ENCODE assay signal across 27 cellular contexts in the genomic region with DNA sequence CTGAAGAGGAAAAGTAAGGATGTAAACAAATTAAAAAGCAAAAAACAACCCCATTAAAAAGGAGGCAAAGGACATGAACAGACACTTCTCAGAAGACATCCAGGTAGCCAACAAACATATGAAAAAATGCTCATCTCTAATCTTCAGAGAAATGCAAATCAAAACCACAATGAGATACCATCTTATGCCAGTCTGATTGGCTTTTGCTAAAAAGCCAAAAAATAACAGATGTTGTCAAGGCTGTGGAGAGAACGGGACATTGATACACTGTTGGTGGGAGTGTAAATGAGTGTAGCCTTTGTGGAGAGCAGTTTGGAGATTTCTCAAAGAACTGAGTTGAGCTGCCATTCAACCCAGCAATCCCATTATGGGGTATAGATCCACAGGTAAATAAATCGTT. TPM values are rescaled to one million over a fixed set of nuclear protein-coding genes. Genes with fewer than 3 reads are reported as not detected.
"Had no signal": no experiment of that assay in that cellular context is flagged by ENCODE, and none has a peak within 500 bp of the region (broad histone marks: within the 10 kb centered on the region; RNA-seq: fewer than 3 reads in every experiment).

No MANE protein-coding gene starts in this region.

- H3K9ac ChIP-seq: neural progenitor cell, parathyroid adenoma had no signal

- H3K4me1 ChIP-seq: parathyroid adenoma, right lobe of liver, sigmoid colon, stomach, thyroid gland, tibial nerve, upper lobe of left lung, vagina had no signal

- ATAC-seq: natural killer cell; psoas muscle; right cardiac atrium; right lobe of liver; stimulated activated effector memory CD8-positive, alpha-beta T cell treated with anti-CD3 and anti-CD28 coated beads, Interleukin-12 subunit alpha, Interleukin-12 subunit beta, amount 100 ng/mL, for 72 hours; stimulated activated naive B cell treated with anti-CD40 and anti-IgM and Interleukin-4, amounts not matched to agents 10 μg/mL and 1 μg/mL and 100 μg/mL, for 72 hours had no signal

- H3K4me2 ChIP-seq: neural progenitor cell had no signal

- H3K4me3 ChIP-seq: neural progenitor cell, ovary, psoas muscle, right lobe of liver, sigmoid colon, stomach, thoracic aorta, thyroid gland, tibial nerve, upper lobe of left lung, vagina had no signal

- H3K79me2 ChIP-seq: parathyroid adenoma had no signal

- H3K9me3 ChIP-seq: neutrophil, ovary, psoas muscle, right lobe of liver, thyroid gland, vagina had no signal

- H2AFZ ChIP-seq: neural progenitor cell, parathyroid adenoma had no signal

- H3K27me3 ChIP-seq: ovary, right lobe of liver, sigmoid colon, thyroid gland, vagina had no signal

- H3K36me3 ChIP-seq: neural progenitor cell, neutrophil, ovary, right lobe of liver, sigmoid colon, stomach, thoracic aorta, thyroid gland, tibial nerve, upper lobe of left lung, vagina had no signal

- H3K27ac ChIP-seq: neural progenitor cell, neutrophil, ovary, parathyroid adenoma, psoas muscle, right lobe of liver, sigmoid colon, stomach, thoracic aorta, thyroid gland, tibial nerve, upper lobe of left lung, vagina had no signal

- DNase-seq: natural killer cell; nucleus accumbens; ovary; posterior cingulate gyrus; psoas muscle; right cardiac atrium; right lobe of liver; sigmoid colon; small intestine; stimulated activated CD4-positive, alpha-beta T cell treated with anti-CD3 and anti-CD28 coated beads, Interleukin-15, amount 100 ng/mL, for 24 hours; stimulated activated CD4-positive, alpha-beta T cell treated with anti-CD3 and anti-CD28 coated beads, Interleukin-2, amount 100 ng/mL, for 24 hours; stimulated activated CD4-positive, alpha-beta T cell treated with anti-CD3 and anti-CD28 coated beads, Interleukin-2, amount 100 ng/mL, for 48 hours; stimulated activated CD4-positive, alpha-beta T cell treated with anti-CD3 and anti-CD28 coated beads, Interleukin-4, amount 100 ng/mL, for 24 hours; stimulated activated naive B cell treated with anti-CD40 and anti-IgM and Interleukin-4, amounts not matched to agents 10 μg/mL and 1 μg/mL and 100 μg/mL, for 72 hours; stimulated activated naive CD4-positive, alpha-beta T cell treated with Interleukin-2 at 50 U/mL for 16 hours; stomach; thyroid gland; trophoblast cell; upper lobe of left lung had no signal

- FAIRE-seq: small intestine, urothelium cell line had no signal

RNA-seq across cellular contexts. Expression of a gene that starts 18.6 kb away (rescaled TPM):
- total RNA-seq: natural killer cell had no signal
